In the genomic region with DNA sequence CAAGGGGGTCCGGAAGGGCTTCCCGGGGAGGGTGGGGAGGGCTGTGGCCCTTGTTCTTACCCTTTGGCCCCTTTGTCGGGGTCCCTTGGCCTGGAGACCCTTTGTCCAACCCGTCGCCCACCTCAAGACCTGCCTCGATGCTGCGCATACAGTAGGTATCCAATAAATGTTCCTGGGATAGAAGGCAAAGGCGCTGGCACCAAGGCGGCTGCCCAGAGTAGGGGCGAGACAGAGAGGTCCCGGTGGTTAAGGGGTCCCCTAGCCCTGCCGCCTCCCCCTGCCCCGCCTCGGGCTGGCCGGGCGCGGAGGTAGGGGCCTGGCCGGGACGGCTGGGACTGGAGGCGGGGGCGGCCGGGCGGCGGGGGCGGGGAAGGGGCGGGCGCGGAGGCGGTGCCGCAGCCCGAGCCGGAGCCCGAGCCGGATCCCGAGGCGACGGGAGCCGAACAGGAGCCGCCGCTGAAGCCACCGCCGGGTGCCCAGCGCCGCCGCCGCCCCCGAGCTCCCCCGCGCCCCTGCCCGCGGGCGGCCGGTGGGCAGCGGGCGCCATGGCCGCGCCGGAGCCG, we compare ENCODE assay signal across 8 cellular contexts. TPM values are rescaled to one million over a fixed set of nuclear protein-coding genes. Genes with fewer than 3 reads are reported as not detected.
DNase-seq lines count a peak whose midpoint lies in the region; ATAC-seq and TF ChIP-seq lines count a peak whose summit lies in the region.

A gene (plus strand): TSS at position 442 of the 563 bp plus-strand sequence. CDS start 104 bp downstream, at position 546.

- peaks cover 38% of the 10 kb centered on the region for H3K27me3 Mint-ChIP-seq in CD4-positive, CD25-positive, alpha-beta regulatory T cell
- H3K27me3 Mint-ChIP-seq in IgD-negative memory B cell, result peaks cover 10% of the 10 kb centered on the region

- no peaks in the 10 kb centered on the region for H3K9me3 Mint-ChIP-seq in CD4-positive, CD25-positive, alpha-beta regulatory T cell
- H3K9me3 Mint-ChIP-seq in IgD-negative memory B cell, result peaks cover 0 to 1% (median 0%) of the 10 kb centered on the region in 3 donors

- H3K36me3 Mint-ChIP-seq in CD4-positive, CD25-positive, alpha-beta regulatory T cell, result no peaks in the 10 kb centered on the region
- no peaks in the 10 kb centered on the region for H3K36me3 Mint-ChIP-seq in IgD-negative memory B cell

- no peaks in the 10 kb centered on the region for H3K36me3 ChIP-seq in CD4-positive, CD25-positive, alpha-beta regulatory T cell (ENCODE audit: control insufficient read depth, insufficient read depth, low read length)
- H3K36me3 ChIP-seq in adrenal gland (replicated peaks in 1 of 2), result no peaks in the 10 kb centered on the region
- H3K36me3 ChIP-seq in hepatocyte (replicated peaks; ENCODE audit: insufficient read depth, low read depth), result no peaks in the 10 kb centered on the region
- peaks cover 0 to 8% (median 0%) of the 10 kb centered on the region in 4 donors for H3K36me3 ChIP-seq in sigmoid colon

- H3K4me1 ChIP-seq in CD4-positive, CD25-positive, alpha-beta regulatory T cell (ENCODE audit: control insufficient read depth, insufficient read depth, low read length, poor library complexity, severe bottlenecking), result peaks cover 29% of the 10 kb centered on the region
- H3K4me1 ChIP-seq in adrenal gland (replicated peaks in 1 of 2) (peaks cover 14 to 38% of the 10 kb centered on the region in 2 donors), hepatocyte (ENCODE audit: insufficient read depth) (peaks cover 36% of the 10 kb centered on the region), sigmoid colon (peaks cover 4 to 49% (median 39%) of the 10 kb centered on the region in 4 donors)

- H3K4me3 Mint-ChIP-seq in CD4-positive, CD25-positive, alpha-beta regulatory T cell, result peak within 1 kb of the TSS; percentile 69 to 84 (median 83)
- H3K4me3 Mint-ChIP-seq in IgD-negative memory B cell, result peak within 1 kb of the TSS; percentile 62 to 88 (median 82)

- peak within 1 kb of the TSS; percentile 52 for H2AFZ ChIP-seq in hepatocyte

- no peak within 1 kb of the TSS for H3K27ac ChIP-seq in CD4-positive, CD25-positive, alpha-beta regulatory T cell (ENCODE audit: insufficient read depth, low read length, poor library complexity, severe bottlenecking)
- H3K27ac ChIP-seq in adrenal gland (peak within 1 kb of the TSS in 4 of 5 donors; percentile 32 to 79 (median 48)), hepatocyte (peak within 1 kb of the TSS; percentile 3), sigmoid colon (peak within 1 kb of the TSS; percentile 72 to 78 (median 73))

- peaks cover 0 to 23% (median 6%) of the 10 kb centered on the region in 4 donors for H3K4me1 Mint-ChIP-seq in CD4-positive, CD25-positive, alpha-beta regulatory T cell
- H3K4me1 Mint-ChIP-seq in IgD-negative memory B cell, result peaks cover 0 to 9% (median 5%) of the 10 kb centered on the region in 3 donors

- peak in 1 of 2 donors; percentile 20 for ATAC-seq in CD4-positive, CD25-positive, alpha-beta regulatory T cell (ENCODE audit: low read depth in 2 of 2)
- no peak for ATAC-seq in HG03159 (IDR thresholded peaks at IDR 0.05; ENCODE audit: unreplicated experiment)
- no peak for ATAC-seq in HG02870 (IDR thresholded peaks at IDR 0.05; ENCODE audit: unreplicated experiment)

- H3K27me3 ChIP-seq in CD4-positive, CD25-positive, alpha-beta regulatory T cell (ENCODE audit: control insufficient read depth, insufficient read depth, low read length), result no peaks in the 10 kb centered on the region
- no peaks in the 10 kb centered on the region for H3K27me3 ChIP-seq in adrenal gland
- no peaks in the 10 kb centered on the region for H3K27me3 ChIP-seq in hepatocyte
- peaks cover 1 to 4% (median 3%) of the 10 kb centered on the region in 3 donors for H3K27me3 ChIP-seq in sigmoid colon

- peaks cover 20% of the 10 kb centered on the region for H3K79me2 ChIP-seq in hepatocyte

- DNase-seq in CD4-positive, CD25-positive, alpha-beta regulatory T cell, result peak in 1 of 3 donors; percentile 27
- DNase-seq in adrenal gland (peak in 3 of 7 donors; percentile 8 to 50 (median 43)), hepatocyte (ENCODE audit: low spot score) (peak; percentile 77), sigmoid colon (no peak), medulla oblongata (ENCODE audit: extremely low spot score) (no peak)

- no peak for TF ChIP-seq EP300 in sigmoid colon (IDR thresholded peaks at IDR 0.05)

- no peaks in the 10 kb centered on the region for H3K9me2 ChIP-seq in hepatocyte (replicated peaks; ENCODE audit: insufficient read depth)

- TF ChIP-seq CTCF in adrenal gland (IDR thresholded peaks at IDR 0.05) (no peak), hepatocyte (IDR thresholded peaks at IDR 0.05; ENCODE audit: poor library complexity) (no peak), sigmoid colon (IDR thresholded peaks at IDR 0.05) (no peak)

- WGBS in adrenal gland, 4 donors, result 8 to 47% (median 22%) methylated on average over 1 to 53 of the region's 59 CpGs
- 90% methylated on average over 2 of the region's 59 CpGs for WGBS in hepatocyte (ENCODE audit: low lambda C conversion rate, missing lambda C conversion rate)
- WGBS in sigmoid colon, 2 donors, result 5 to 8% methylated on average over 59 of the region's 59 CpGs

- H4K20me1 ChIP-seq in hepatocyte (ENCODE audit: insufficient read depth, poor library complexity, severe bottlenecking), result peaks cover 8% of the 10 kb centered on the region

- H3K4me2 ChIP-seq in hepatocyte, result peak within 1 kb of the TSS; percentile 97

- intact Hi-C loops in adrenal gland (cut with DNase I) (no loop called here), sigmoid colon (cut with DNase I) (loop anchor here (2.0 kb wide), 1 partner anchor 20 kb away; a partner anchor contains a TSS)

- H3K9me3 ChIP-seq in CD4-positive, CD25-positive, alpha-beta regulatory T cell (ENCODE audit: control insufficient read depth in 2 of 2, low read length in 2 of 2), result no peaks in the 10 kb centered on the region
- no peaks in the 10 kb centered on the region for H3K9me3 ChIP-seq in adrenal gland (replicated peaks in 1 of 3)
- H3K9me3 ChIP-seq in hepatocyte (ENCODE audit: low read depth), result no peaks in the 10 kb centered on the region
- no peaks in the 10 kb centered on the region for H3K9me3 ChIP-seq in sigmoid colon

- no peak within 1 kb of the TSS for H3K4me3 ChIP-seq in CD4-positive, CD25-positive, alpha-beta regulatory T cell (ENCODE audit: low read depth, low read length)
- H3K4me3 ChIP-seq in adrenal gland (peak within 1 kb of the TSS in 2 of 4 donors; percentile 34 to 84), hepatocyte (peak within 1 kb of the TSS; percentile 82), sigmoid colon (peak within 1 kb of the TSS; percentile 41 to 75 (median 68))

- TF ChIP-seq POLR2A in adrenal gland (IDR thresholded peaks at IDR 0.05) (peak in 1 of 2 donors; percentile 29), sigmoid colon (IDR thresholded peaks at IDR 0.05) (no peak)

- H3K27ac Mint-ChIP-seq in CD4-positive, CD25-positive, alpha-beta regulatory T cell, result peak within 1 kb of the TSS in 2 of 3 donors; percentile 31 to 56
- peak within 1 kb of the TSS in 1 of 3 donors; percentile 2 for H3K27ac Mint-ChIP-seq in IgD-negative memory B cell

RNA-seq across cellular contexts. Expression of the gene that starts here (rescaled TPM):
- 1.5 TPM for total RNA-seq in CD4-positive, CD25-positive, alpha-beta regulatory T cell
- polyA plus RNA-seq in CD4-positive, CD25-positive, alpha-beta regulatory T cell, result under 1 TPM; 0.09 to 0.86 (median 0.21) TPM
- polyA plus RNA-seq in IgD-negative memory B cell (not detected), adrenal gland (100 to 1,000 TPM in 2 of 3 donors, 10 to 100 TPM in 1; 12.5 to 263 (median 147) TPM), hepatocyte (37.7 and 43.8 TPM in 2 replicates), sigmoid colon (100 to 1,000 TPM in 1 of 3 donors, 10 to 100 TPM in 2; 46.7 to 105 (median 65.4) TPM)
- total RNA-seq in adrenal gland (100 to 1,000 TPM in 2 of 8 donors, 10 to 100 TPM in 6; 49.2 to 155 (median 67.7) TPM), hepatocyte (25.9 and 29.6 TPM in 2 replicates), sigmoid colon (10 to 100 TPM; 23.5 to 57.9 (median 29.5) TPM)

Comparison
In these comparisons a context has a peak if more than half of its experiments do, and no peak if none do; other contexts are left out.
1. RNA of the gene that starts here (polyA plus RNA-seq): 12.5 to 263 TPM in adrenal gland, 46.7 to 105 TPM in sigmoid colon and 37.7 to 43.8 TPM in hepatocyte; 0.09 to 0.86 TPM in CD4-positive, CD25-positive, alpha-beta regulatory T cell and not detected in IgD-negative memory B cell (single experiment); every median in the first group is over 4 times any median in the second.